ENCODE assay signal across 9 cellular contexts in the genomic region with DNA sequence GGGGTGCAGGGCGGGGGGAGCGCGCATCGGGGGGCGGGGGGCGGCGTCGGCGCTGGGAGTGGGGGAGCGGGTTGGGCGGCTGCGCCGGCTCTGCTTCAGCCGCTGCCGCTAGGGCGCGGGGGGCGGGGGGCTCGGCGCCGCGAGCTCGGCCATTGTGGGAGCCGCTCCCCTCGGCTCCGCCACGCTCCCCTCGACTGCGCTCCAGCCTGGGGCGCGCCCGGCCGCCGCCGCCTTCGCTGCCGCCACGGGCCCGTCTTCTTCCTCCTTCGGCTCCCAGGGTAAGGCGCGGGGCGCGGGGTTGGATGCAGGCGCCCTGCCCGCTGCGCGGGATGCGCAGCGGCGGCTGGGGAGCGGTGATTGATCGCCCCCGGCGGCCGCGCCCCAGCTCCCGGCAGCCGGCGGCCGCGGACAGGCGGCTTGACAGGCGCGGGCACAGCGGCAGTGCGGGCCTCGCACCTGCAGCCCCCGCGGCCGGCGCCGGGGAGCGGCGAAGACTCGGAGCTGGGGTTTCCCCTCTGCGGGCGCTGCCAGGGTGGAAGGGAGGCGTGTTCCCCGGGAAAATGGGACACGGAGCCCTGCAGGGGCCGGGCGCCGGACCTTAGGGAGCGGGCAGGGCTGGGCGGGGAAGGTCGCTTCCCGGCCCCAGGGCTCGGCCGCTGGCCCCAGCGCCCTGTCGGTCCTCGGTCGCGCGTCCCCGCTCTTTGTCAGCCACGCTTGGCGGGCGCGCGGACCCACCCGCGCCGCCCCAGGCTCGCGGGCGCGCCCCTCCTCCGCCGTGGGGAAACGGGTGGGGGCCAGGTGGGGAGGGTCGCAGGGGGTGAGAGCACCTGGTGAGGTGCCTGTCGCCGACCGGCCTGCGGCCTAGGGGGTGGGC.
DNase-seq lines count a peak whose midpoint lies in the region; ATAC-seq, FAIRE-seq and TF ChIP-seq lines count a peak whose summit lies in the region.
"Had no signal": no experiment of that assay in that cellular context is flagged by ENCODE, and none has a peak within 500 bp of the region (broad histone marks: within the 10 kb centered on the region; RNA-seq: fewer than 3 reads in every experiment).

No MANE protein-coding gene starts in this region.

- H3F3A ChIP-seq in SU-DHL-6 (ENCODE audit: insufficient read depth), result no peaks in the 10 kb centered on the region

- H3K27me3 ChIP-seq in SU-DHL-6 (ENCODE audit: low read length) (no peaks in the 10 kb centered on the region), mucosa of stomach (ENCODE audit: control insufficient read depth, insufficient read depth, low read length) (peaks cover 32% of the 10 kb centered on the region)
- H3K27me3 ChIP-seq in effector memory CD4-positive, alpha-beta T cell (replicated peaks; ENCODE audit: control insufficient read depth, insufficient read depth, low read length, poor library complexity, severe bottlenecking), result peaks cover 20% of the 10 kb centered on the region

- H3K27ac ChIP-seq in SU-DHL-6 (ENCODE audit: low read depth, low read length), result no peak overlapping the region
- H3K27ac ChIP-seq in effector memory CD4-positive, alpha-beta T cell (ENCODE audit: insufficient read depth, low read length, poor library complexity, severe bottlenecking), result no peak overlapping the region

- peaks cover 8% of the 10 kb centered on the region for H3K4me1 ChIP-seq in effector memory CD4-positive, alpha-beta T cell (ENCODE audit: control insufficient read depth, insufficient read depth, low read length, poor library complexity, severe bottlenecking)
- peaks cover 8% of the 10 kb centered on the region for H3K4me1 ChIP-seq in mucosa of stomach (ENCODE audit: control insufficient read depth, insufficient read depth, low read length)

- no peak for FAIRE-seq in GM19239 (lab: Jason Lieb, UNC)
- FAIRE-seq: colon had no signal

- H2AFZ ChIP-seq in SU-DHL-6 (ENCODE audit: low read depth, low read length, severe bottlenecking), result no peak overlapping the region

- no peak overlapping the region for H3K9ac ChIP-seq in SU-DHL-6 (ENCODE audit: low read length)
- peak overlapping the region; percentile 2 for H3K9ac ChIP-seq in mucosa of stomach (ENCODE audit: low read length)

- no peaks in the 10 kb centered on the region for H3K9me2 ChIP-seq in SU-DHL-6 (replicated peaks; ENCODE audit: insufficient read depth, low read length)

- no peaks in the 10 kb centered on the region for H3K79me2 ChIP-seq in SU-DHL-6 (ENCODE audit: insufficient read depth, low read length)

- H4K20me1 ChIP-seq in SU-DHL-6 (ENCODE audit: low read depth, low read length), result no peaks in the 10 kb centered on the region

- H3K36me3 ChIP-seq in SU-DHL-6 (ENCODE audit: low read length) (no peaks in the 10 kb centered on the region), mucosa of stomach (ENCODE audit: control insufficient read depth, insufficient read depth, low read length) (no peaks in the 10 kb centered on the region)
- H3K36me3 ChIP-seq in effector memory CD4-positive, alpha-beta T cell (ENCODE audit: control insufficient read depth, insufficient read depth, low read length), result no peaks in the 10 kb centered on the region

- H3K9me3 ChIP-seq in SU-DHL-6 (ENCODE audit: insufficient read depth, low read length) (no peaks in the 10 kb centered on the region), mucosa of stomach (ENCODE audit: control insufficient read depth, low read length) (no peaks in the 10 kb centered on the region)
- no peaks in the 10 kb centered on the region for H3K9me3 ChIP-seq in effector memory CD4-positive, alpha-beta T cell (ENCODE audit: control insufficient read depth, low read length)

- H3K4me3 ChIP-seq in SU-DHL-6 (ENCODE audit: insufficient read depth, low read length, poor library complexity, severe bottlenecking) (no peak overlapping the region), mucosa of stomach (ENCODE audit: low read length) (no peak overlapping the region)
- peak overlapping the region; percentile 39 for H3K4me3 ChIP-seq in effector memory CD4-positive, alpha-beta T cell (ENCODE audit: insufficient read depth, low read depth, low read length, poor library complexity, severe bottlenecking)

- no peak for ATAC-seq in GM18498 (IDR thresholded peaks at IDR 0.05; ENCODE audit: unreplicated experiment)

- no peak for TF ChIP-seq CTCF in SU-DHL-6 (IDR thresholded peaks at IDR 0.05; ENCODE audit: insufficient read depth, low read length, poor library complexity, severe bottlenecking)

- H3K4me2 ChIP-seq in SU-DHL-6 (ENCODE audit: low read depth, low read length, poor library complexity, severe bottlenecking), result peak overlapping the region; percentile 9

- peak; percentile 66 for DNase-seq in activated effector memory CD4-positive, alpha-beta T cell treated with anti-CD3 and anti-CD28 coated beads, Interleukin-2, amount 50 U/mL, for 16 hours
- DNase-seq in activated effector memory CD4-positive, alpha-beta T cell treated with Interleukin-2 at 50 U/mL for 16 hours, result no peak
- no peak for DNase-seq in effector memory CD4-positive, alpha-beta T cell
- no peak for DNase-seq in NCI-H1694 treated with DMSO at 0.1 percent for 48 hours (lab: John Stamatoyannopoulos, UW)
- no peak for DNase-seq in GM19239 (ENCODE audit: insufficient read length, low spot score)
